ENCODE assay signal across 8 cellular contexts in genomic region chr3:169662215-169663070, GRCh38. TPM values are rescaled to one million over a fixed set of nuclear protein-coding genes. Genes with fewer than 3 reads are reported as not detected.
DNase-seq lines count a peak whose midpoint lies in the region; ATAC-seq and TF ChIP-seq lines count a peak whose summit lies in the region.

No MANE protein-coding gene starts in this region.

- H3K4me2 ChIP-seq in BLaER1 treated with 17β-estradiol and CSF1 and Interleukin-3, amounts not matched to agents 10 nM and 100 nM = peak overlapping the region; percentile 88 to 98 (median 93)
- peak overlapping the region; percentile 91 for H3K4me2 ChIP-seq in osteoblast (ENCODE audit: insufficient read depth, low read length)

- H3K9ac ChIP-seq in BLaER1 treated with 17β-estradiol and CSF1 and Interleukin-3, amounts not matched to agents 10 nM and 100 nM = peak overlapping the region in 7 of 11 experiments; percentile 5 to 44 (median 29); a peak in 4 of 22 replicates

- peak overlapping the region; percentile 51 to 69 (median 58) for H3K4me3 ChIP-seq in BLaER1 treated with 17β-estradiol and CSF1 and Interleukin-3, amounts not matched to agents 10 nM and 100 nM
- H3K4me3 ChIP-seq in osteoblast (ENCODE audit: insufficient read depth, low read length) = peak overlapping the region; percentile 73

- peaks cover 39% of the 10 kb centered on the region for H3K4me1 Mint-ChIP-seq in activated naive CD4-positive, alpha-beta T cell treated with anti-CD3 and anti-CD28 coated beads for 36 hours (ENCODE audit: low read depth)

- peaks cover 81% of the 10 kb centered on the region for H3K27me3 Mint-ChIP-seq in activated naive CD4-positive, alpha-beta T cell treated with anti-CD3 and anti-CD28 coated beads for 36 hours (ENCODE audit: low read depth)

- intact Hi-C loops in activated naive CD4-positive, alpha-beta T cell treated with anti-CD3 and anti-CD28 coated beads for 36 hours (cut with micrococcal nuclease) = loop anchor here (1.0 to 10.0 kb wide), 6 partner anchors 95 to 708 kb away; partner anchors contain the start of genes LRRC34 and LRRIQ4
- intact Hi-C loops in Right ventricle myocardium superior (cut with DNase I) = loop anchor here (5.0 to 10.0 kb wide), 2 partner anchors 515 to 618 kb away; no protein-coding TSS in a partner anchor

- H2AFZ ChIP-seq in osteoblast (ENCODE audit: low read length) = peak overlapping the region; percentile 91

- H3K9me3 Mint-ChIP-seq in activated naive CD4-positive, alpha-beta T cell treated with anti-CD3 and anti-CD28 coated beads for 36 hours = no peaks in the 10 kb centered on the region

- H3K27ac Mint-ChIP-seq in activated naive CD4-positive, alpha-beta T cell treated with anti-CD3 and anti-CD28 coated beads for 36 hours = no peak overlapping the region

- peaks cover 0 to 90% (median 84%) of the 10 kb centered on the region in 11 experiments; a peak in 20 of 22 replicates for H4K20me1 ChIP-seq in BLaER1 treated with 17β-estradiol and CSF1 and Interleukin-3, amounts not matched to agents 10 nM and 100 nM
- H4K20me1 ChIP-seq in osteoblast (ENCODE audit: insufficient read depth, low read length) = no peaks in the 10 kb centered on the region

- H3K27ac ChIP-seq in BLaER1 treated with 17β-estradiol and CSF1 and Interleukin-3, amounts not matched to agents 10 nM and 100 nM = no peak overlapping the region
- no peak overlapping the region for H3K27ac ChIP-seq in osteoblast (ENCODE audit: low read depth, low read length)

- peaks cover 10 to 24% (median 16%) of the 10 kb centered on the region in 10 experiments for H3K4me1 ChIP-seq in BLaER1 treated with 17β-estradiol and CSF1 and Interleukin-3, amounts not matched to agents 10 nM and 100 nM
- H3K4me1 ChIP-seq in osteoblast (ENCODE audit: insufficient read depth, low read length) = peaks cover 13% of the 10 kb centered on the region

- H3K79me2 ChIP-seq in osteoblast (ENCODE audit: insufficient read depth, low read length) = no peaks in the 10 kb centered on the region

- H3K36me3 Mint-ChIP-seq in activated naive CD4-positive, alpha-beta T cell treated with anti-CD3 and anti-CD28 coated beads for 36 hours (ENCODE audit: low read depth) = no peaks in the 10 kb centered on the region

- H3K36me3 ChIP-seq in BLaER1 treated with 17β-estradiol and CSF1 and Interleukin-3, amounts not matched to agents 10 nM and 100 nM = no peaks in the 10 kb centered on the region
- H3K36me3 ChIP-seq in osteoblast (ENCODE audit: insufficient read depth, low read length) = no peaks in the 10 kb centered on the region

- ATAC-seq in GM19025 (IDR thresholded peaks at IDR 0.05; ENCODE audit: low read depth, unreplicated experiment) (peak; percentile 39), HG03196 (IDR thresholded peaks at IDR 0.05; ENCODE audit: unreplicated experiment) (peak; percentile 54), Right ventricle myocardium superior (ENCODE audit: poor library complexity) (peak; percentile 89)

- peak; percentile 18 for TF ChIP-seq CTCF in osteoblast (IDR thresholded peaks at IDR 0.05; ENCODE audit: extremely low read depth, low read depth, low read length)

- H3K9me3 ChIP-seq in BLaER1 treated with 17β-estradiol and CSF1 and Interleukin-3, amounts not matched to agents 10 nM and 100 nM (replicated peaks in 1 of 11) = peaks cover 0 to 7% (median 4%) of the 10 kb centered on the region in 11 experiments; a peak in 3 of 22 replicates
- H3K9me3 ChIP-seq in osteoblast (ENCODE audit: low read depth, low read length) = no peaks in the 10 kb centered on the region

- CTCF ChIA-PET in activated naive CD4-positive, alpha-beta T cell treated with anti-CD3 and anti-CD28 coated beads for 36 hours (lab: Charles Lee) = no interaction called here

- peak overlapping the region; percentile 78 for H3K4me3 Mint-ChIP-seq in activated naive CD4-positive, alpha-beta T cell treated with anti-CD3 and anti-CD28 coated beads for 36 hours

- peak; percentile 60 for DNase-seq in NCI-H226
- DNase-seq in activated naive CD4-positive, alpha-beta T cell treated with anti-CD3 and anti-CD28 coated beads for 36 hours = peak; percentile 51
- peak; percentile 79 for DNase-seq in Right ventricle myocardium superior
- peak; percentile 96 for DNase-seq in osteoblast (ENCODE audit: insufficient read length, low spot score, missing footprints)
- DNase-seq in T-helper 9 cell = no peak

- peaks cover 98 to 100% (median 99%) of the 10 kb centered on the region in 11 experiments for H3K27me3 ChIP-seq in BLaER1 treated with 17β-estradiol and CSF1 and Interleukin-3, amounts not matched to agents 10 nM and 100 nM
- peaks cover 86% of the 10 kb centered on the region for H3K27me3 ChIP-seq in osteoblast (ENCODE audit: insufficient read depth, low read length)

RNA-seq across cellular contexts. Expression of gene MECOM, which starts 1.1 kb away (rescaled TPM):
- total RNA-seq in activated naive CD4-positive, alpha-beta T cell treated with anti-CD3 and anti-CD28 coated beads for 36 hours = not detected
- 15.5 TPM for total RNA-seq in Right ventricle myocardium superior
- total RNA-seq in osteoblast = 2.2 and 5.6 TPM in 2 replicates

Comparison
In these comparisons a context has a peak if more than half of its experiments do, and no peak if none do; other contexts are left out.
1. ATAC-seq: peak in every context shown above with its lines; median percentile 89 in Right ventricle myocardium superior; 54 in HG03196; 39 in GM19025.